Comparison of ENCODE assay signal across 8 cellular contexts in the genomic region with DNA sequence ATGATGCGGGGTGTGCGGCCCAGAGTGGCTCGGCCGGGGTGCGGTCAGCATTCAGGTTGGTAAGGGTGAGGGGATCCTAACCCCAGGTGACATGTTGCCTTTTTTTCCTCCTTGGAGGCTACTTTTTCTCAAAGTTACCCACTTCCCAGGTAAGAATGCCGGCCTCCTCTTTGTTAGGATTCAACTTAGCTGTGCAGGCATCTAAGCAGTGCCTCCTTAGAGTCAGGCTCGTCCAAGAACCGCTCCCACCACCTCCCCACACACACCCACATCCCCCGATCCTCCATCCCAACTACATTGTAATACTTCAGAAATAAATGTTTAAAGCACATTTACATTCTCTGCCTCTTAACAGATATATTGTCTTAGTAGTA. TPM values are rescaled to one million over a fixed set of nuclear protein-coding genes. Genes with fewer than 3 reads are reported as not detected.
DNase-seq lines count a peak whose midpoint lies in the region; ATAC-seq and TF ChIP-seq lines count a peak whose summit lies in the region.

No MANE protein-coding gene starts in this region.

- H3K4me1 ChIP-seq in left lung, result peaks cover 0 to 24% of the 10 kb centered on the region in 2 donors
- peaks cover 15 to 22% of the 10 kb centered on the region in 2 donors for H3K4me1 ChIP-seq in thyroid gland

- H3K36me3 ChIP-seq in left lung (no peaks in the 10 kb centered on the region), thyroid gland (no peaks in the 10 kb centered on the region)

- TF ChIP-seq POLR2A in thyroid gland (IDR thresholded peaks at IDR 0.05), result no peak

- no peaks in the 10 kb centered on the region for H3K36me3 Mint-ChIP-seq in activated T-cell treated with anti-CD3 and anti-CD28 coated beads, Interleukin-2, amount 50 U/mL, for 24 hours (ENCODE audit: low read depth)
- H3K36me3 Mint-ChIP-seq in activated naive CD8-positive, alpha-beta T cell treated with anti-CD3 and anti-CD28 coated beads, Interleukin-2, amount 50 U/mL, for 24 hours (ENCODE audit: low read depth), result no peaks in the 10 kb centered on the region

- H3K27me3 Mint-ChIP-seq in activated T-cell treated with anti-CD3 and anti-CD28 coated beads, Interleukin-2, amount 50 U/mL, for 24 hours, result peaks cover 70% of the 10 kb centered on the region
- peaks cover 55% of the 10 kb centered on the region for H3K27me3 Mint-ChIP-seq in activated naive CD8-positive, alpha-beta T cell treated with anti-CD3 and anti-CD28 coated beads, Interleukin-2, amount 50 U/mL, for 24 hours

- no peak overlapping the region for H3K27ac Mint-ChIP-seq in activated T-cell treated with anti-CD3 and anti-CD28 coated beads, Interleukin-2, amount 50 U/mL, for 24 hours
- H3K27ac Mint-ChIP-seq in activated naive CD8-positive, alpha-beta T cell treated with anti-CD3 and anti-CD28 coated beads, Interleukin-2, amount 50 U/mL, for 24 hours, result no peak overlapping the region

- H3K27me3 ChIP-seq in left lung, result peaks cover 15 to 57% of the 10 kb centered on the region in 2 donors
- peaks cover 4% of the 10 kb centered on the region for H3K27me3 ChIP-seq in thyroid gland

- WGBS in thyroid gland, 2 donors, result 13 to 16% methylated on average over 9 of the region's 9 CpGs

- ATAC-seq in activated naive CD8-positive, alpha-beta T cell treated with anti-CD3 and anti-CD28 coated beads, Interleukin-2, amount 50 U/mL, for 24 hours, result no peak
- ATAC-seq in left lung, result no peak
- ATAC-seq in GM19023 (IDR thresholded peaks at IDR 0.05; ENCODE audit: unreplicated experiment), result no peak

- no peaks in the 10 kb centered on the region for H3K9me3 Mint-ChIP-seq in activated T-cell treated with anti-CD3 and anti-CD28 coated beads, Interleukin-2, amount 50 U/mL, for 24 hours
- H3K9me3 Mint-ChIP-seq in activated naive CD8-positive, alpha-beta T cell treated with anti-CD3 and anti-CD28 coated beads, Interleukin-2, amount 50 U/mL, for 24 hours, result no peaks in the 10 kb centered on the region

- intact Hi-C loops in left lung (cut with DNase I) (no loop called here), thyroid gland (cut with DNase I) (no loop called here)

- no peak for DNase-seq in activated T-cell treated with anti-CD3 and anti-CD28 coated beads, Interleukin-2, amount 50 U/mL, for 24 hours
- DNase-seq in activated T-cell treated with anti-CD3 and anti-CD28 coated beads for 4 hours (no peak), left lung (no peak), thyroid gland (no peak), NCI-H2107 (lab: John Stamatoyannopoulos, UW) (no peak)
- DNase-seq in activated naive CD8-positive, alpha-beta T cell treated with anti-CD3 and anti-CD28 coated beads, Interleukin-2, amount 50 U/mL, for 24 hours, result no peak
- DNase-seq in activated CD4-positive, CD25-positive, alpha-beta regulatory T cell treated with anti-CD3 and anti-CD28 coated beads, Interleukin-2, amount 50 U/mL, for 72 hours, result no peak

- H3K4me3 ChIP-seq in left lung (peak overlapping the region; percentile 41 to 55), thyroid gland (replicated peaks in 1 of 3) (peak overlapping the region in 2 of 3 donors; percentile 30 to 45)

- TF ChIP-seq CTCF in left lung (IDR thresholded peaks at IDR 0.05), result no peak
- no peak for TF ChIP-seq CTCF in thyroid gland (IDR thresholded peaks at IDR 0.05)

- peaks cover 16% of the 10 kb centered on the region for H3K4me1 Mint-ChIP-seq in activated T-cell treated with anti-CD3 and anti-CD28 coated beads, Interleukin-2, amount 50 U/mL, for 24 hours (ENCODE audit: low read depth)
- H3K4me1 Mint-ChIP-seq in activated naive CD8-positive, alpha-beta T cell treated with anti-CD3 and anti-CD28 coated beads, Interleukin-2, amount 50 U/mL, for 24 hours, result peaks cover 14% of the 10 kb centered on the region

- H3K9me3 ChIP-seq in left lung (no peaks in the 10 kb centered on the region), thyroid gland (no peaks in the 10 kb centered on the region)

- peak overlapping the region; percentile 64 for H3K4me3 Mint-ChIP-seq in activated T-cell treated with anti-CD3 and anti-CD28 coated beads, Interleukin-2, amount 50 U/mL, for 24 hours
- H3K4me3 Mint-ChIP-seq in activated naive CD8-positive, alpha-beta T cell treated with anti-CD3 and anti-CD28 coated beads, Interleukin-2, amount 50 U/mL, for 24 hours, result peak overlapping the region; percentile 67

- peak overlapping the region in 1 of 2 donors; percentile 37 for H3K27ac ChIP-seq in left lung
- no peak overlapping the region for H3K27ac ChIP-seq in thyroid gland

RNA-seq across cellular contexts. Expression of gene ENOX1, which starts 0.7 kb away (rescaled TPM):
- total RNA-seq in left lung (1 to 10 TPM; 1.5 to 2.0 TPM), thyroid gland (1 to 10 TPM in 1 of 4 donors, under 1 TPM in 3; 0.13 to 1.8 (median 0.31) TPM)
